ENCODE assay signal across 13 cellular contexts in the genomic region with DNA sequence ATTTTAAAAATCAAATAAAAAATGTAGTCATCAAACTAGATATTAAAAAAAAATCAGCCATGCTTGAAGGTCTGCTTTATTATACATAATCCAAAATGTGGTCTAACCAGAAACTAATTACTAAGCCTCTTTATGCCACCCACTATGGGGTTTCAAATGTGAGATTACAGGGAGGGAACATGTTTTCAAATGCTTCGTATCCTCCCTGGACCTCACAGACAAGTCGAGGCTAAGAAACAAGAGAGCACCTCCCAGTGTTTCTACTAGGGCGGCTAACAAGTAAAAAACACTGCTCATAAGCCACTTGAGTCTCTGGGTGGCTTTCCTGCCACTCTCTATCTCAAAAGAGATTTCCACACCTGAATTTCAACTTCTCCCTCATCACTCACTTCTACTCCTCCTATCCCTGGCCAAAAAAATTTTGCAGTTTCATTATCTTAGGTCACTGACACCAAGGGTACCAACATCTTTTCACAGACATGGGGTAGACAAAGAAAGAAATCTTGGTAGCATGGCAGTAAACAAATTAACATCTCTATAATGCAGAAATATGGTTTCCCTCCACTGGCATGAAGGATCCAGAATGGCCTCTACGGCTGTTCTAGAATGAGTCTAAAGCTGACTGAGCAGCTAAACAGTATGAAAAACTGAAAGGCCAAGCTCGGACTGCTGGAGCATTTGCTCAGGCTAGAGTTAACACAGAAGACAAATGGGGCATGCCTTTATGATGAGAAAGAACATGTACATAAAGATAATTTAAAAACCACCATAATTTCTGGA. TPM values are rescaled to one million over a fixed set of nuclear protein-coding genes. Genes with fewer than 3 reads are reported as not detected.
A peak's percentile ranks its signal among the peaks of the same experiment; 100 is the strongest.
DNase-seq lines count a peak whose midpoint lies in the region; ATAC-seq lines count a peak whose summit lies in the region.
"Had no signal": no experiment of that assay in that cellular context is flagged by ENCODE, and none has a peak within 500 bp of the region (broad histone marks: within the 10 kb centered on the region; RNA-seq: fewer than 3 reads in every experiment).

No MANE protein-coding gene starts in this region.

- H3K27me3 ChIP-seq in iPS-20b (ENCODE audit: insufficient read depth, low read length), result no peaks in the 10 kb centered on the region

- peaks cover 30% of the 10 kb centered on the region for H3K36me3 Mint-ChIP-seq in T-helper 1 cell treated with Interleukin-12 subunit alpha and Interleukin-12 subunit beta and Interleukin-4 antibody, amounts not matched to agents 30 μg/mL and 1 μg/mL, for 36 hours (ENCODE audit: low read depth)
- H3K36me3 Mint-ChIP-seq in activated naive CD8-positive, alpha-beta T cell treated with anti-CD3 and anti-CD28 coated beads, Interleukin-2, amount 10 ng/mL, durations not matched to agents 7 days and 5 days, result peaks cover 16% of the 10 kb centered on the region
- H3K36me3 Mint-ChIP-seq in stimulated activated naive CD8-positive, alpha-beta T cell treated with anti-CD3 and anti-CD28 coated beads, Interleukin-15, Interleukin-2, amounts not matched to agents 100 ng/mL and 50 ng/mL, for 24 hours (ENCODE audit: low read depth), result peaks cover 77% of the 10 kb centered on the region

- H3K9me3 ChIP-seq in iPS-20b (ENCODE audit: insufficient read depth, low read depth, low read length), result no peaks in the 10 kb centered on the region

- DNase-seq in T-helper 1 cell (no peak), NAMALWA (ENCODE audit: low spot score) (no peak)
- DNase-seq in activated naive CD8-positive, alpha-beta T cell treated with anti-CD3 and anti-CD28 coated beads, Interleukin-2, amount 10 ng/mL, durations not matched to agents 7 days and 5 days, result no peak
- DNase-seq: 8988T; GDM1; SHP77 treated with DMSO at 0.1 percent for 48 hours; stimulated activated CD4-positive, alpha-beta T cell treated with anti-CD3 and anti-CD28 coated beads, Interleukin-12 subunit alpha, Interleukin-12 subunit beta, amount 100 ng/mL, for 4 hours had no signal

- no peak overlapping the region for H3K4me3 Mint-ChIP-seq in T-helper 1 cell treated with Interleukin-12 subunit alpha and Interleukin-12 subunit beta and Interleukin-4 antibody, amounts not matched to agents 30 μg/mL and 1 μg/mL, for 36 hours
- no peak overlapping the region for H3K4me3 Mint-ChIP-seq in activated naive CD8-positive, alpha-beta T cell treated with anti-CD3 and anti-CD28 coated beads, Interleukin-2, amount 10 ng/mL, durations not matched to agents 7 days and 5 days
- peak overlapping the region; percentile 2 for H3K4me3 Mint-ChIP-seq in stimulated activated naive CD8-positive, alpha-beta T cell treated with anti-CD3 and anti-CD28 coated beads, Interleukin-15, Interleukin-2, amounts not matched to agents 100 ng/mL and 50 ng/mL, for 24 hours
- H3K4me3 Mint-ChIP-seq: dendritic cell treated with granulocyte-macrophage colony-stimulating factor and Interleukin-4, amounts not matched to agents 40 ng/mL and 50 ng/mL, for 4 days had no signal

- no peak overlapping the region for H3K4me3 ChIP-seq in iPS-20b (ENCODE audit: low read length)

- no peaks in the 10 kb centered on the region for H3K9me3 Mint-ChIP-seq in T-helper 1 cell treated with Interleukin-12 subunit alpha and Interleukin-12 subunit beta and Interleukin-4 antibody, amounts not matched to agents 30 μg/mL and 1 μg/mL, for 36 hours
- no peaks in the 10 kb centered on the region for H3K9me3 Mint-ChIP-seq in activated naive CD8-positive, alpha-beta T cell treated with anti-CD3 and anti-CD28 coated beads, Interleukin-2, amount 10 ng/mL, durations not matched to agents 7 days and 5 days
- no peaks in the 10 kb centered on the region for H3K9me3 Mint-ChIP-seq in stimulated activated naive CD8-positive, alpha-beta T cell treated with anti-CD3 and anti-CD28 coated beads, Interleukin-15, Interleukin-2, amounts not matched to agents 100 ng/mL and 50 ng/mL, for 24 hours
- H3K9me3 Mint-ChIP-seq: dendritic cell treated with granulocyte-macrophage colony-stimulating factor and Interleukin-4, amounts not matched to agents 40 ng/mL and 50 ng/mL, for 4 days had no signal

- no peak for ATAC-seq in activated naive CD8-positive, alpha-beta T cell treated with anti-CD3 and anti-CD28 coated beads, Interleukin-2, amount 10 ng/mL, durations not matched to agents 7 days and 5 days (ENCODE audit: low read depth)
- ATAC-seq in HG03354 (IDR thresholded peaks at IDR 0.05; ENCODE audit: poor library complexity, severe bottlenecking, unreplicated experiment), result no peak
- ATAC-seq in GM18502 (IDR thresholded peaks at IDR 0.05; ENCODE audit: poor library complexity, unreplicated experiment), result no peak

- peaks cover 35% of the 10 kb centered on the region for H3K4me1 Mint-ChIP-seq in T-helper 1 cell treated with Interleukin-12 subunit alpha and Interleukin-12 subunit beta and Interleukin-4 antibody, amounts not matched to agents 30 μg/mL and 1 μg/mL, for 36 hours (ENCODE audit: low read depth)
- peaks cover 17% of the 10 kb centered on the region for H3K4me1 Mint-ChIP-seq in activated naive CD8-positive, alpha-beta T cell treated with anti-CD3 and anti-CD28 coated beads, Interleukin-2, amount 10 ng/mL, durations not matched to agents 7 days and 5 days
- peaks cover 52% of the 10 kb centered on the region for H3K4me1 Mint-ChIP-seq in stimulated activated naive CD8-positive, alpha-beta T cell treated with anti-CD3 and anti-CD28 coated beads, Interleukin-15, Interleukin-2, amounts not matched to agents 100 ng/mL and 50 ng/mL, for 24 hours (ENCODE audit: low read depth)

- peaks cover 72% of the 10 kb centered on the region for H3K36me3 ChIP-seq in iPS-20b (ENCODE audit: insufficient read depth, low read depth, low read length)

- H3K27ac Mint-ChIP-seq in T-helper 1 cell treated with Interleukin-12 subunit alpha and Interleukin-12 subunit beta and Interleukin-4 antibody, amounts not matched to agents 30 μg/mL and 1 μg/mL, for 36 hours, result peak overlapping the region; percentile 17
- H3K27ac Mint-ChIP-seq in activated naive CD8-positive, alpha-beta T cell treated with anti-CD3 and anti-CD28 coated beads, Interleukin-2, amount 10 ng/mL, durations not matched to agents 7 days and 5 days, result peak overlapping the region; percentile 42
- H3K27ac Mint-ChIP-seq in stimulated activated naive CD8-positive, alpha-beta T cell treated with anti-CD3 and anti-CD28 coated beads, Interleukin-15, Interleukin-2, amounts not matched to agents 100 ng/mL and 50 ng/mL, for 24 hours, result peak overlapping the region; percentile 72
- H3K27ac Mint-ChIP-seq: dendritic cell treated with granulocyte-macrophage colony-stimulating factor and Interleukin-4, amounts not matched to agents 40 ng/mL and 50 ng/mL, for 4 days had no signal

- POLR2A ChIA-PET in activated naive CD8-positive, alpha-beta T cell treated with anti-CD3 and anti-CD28 coated beads, Interleukin-2, amount 10 ng/mL, durations not matched to agents 7 days and 5 days (lab: Charles Lee), result interaction anchor here (1.1 kb wide), 1 partner anchor 8 kb away, joined by 3 read pairs; no protein-coding TSS in a partner anchor

- no peak overlapping the region for H3K27ac ChIP-seq in iPS-20b (ENCODE audit: low read length)

- H3K27me3 Mint-ChIP-seq in T-helper 1 cell treated with Interleukin-12 subunit alpha and Interleukin-12 subunit beta and Interleukin-4 antibody, amounts not matched to agents 30 μg/mL and 1 μg/mL, for 36 hours (ENCODE audit: low read depth), result no peaks in the 10 kb centered on the region
- no peaks in the 10 kb centered on the region for H3K27me3 Mint-ChIP-seq in activated naive CD8-positive, alpha-beta T cell treated with anti-CD3 and anti-CD28 coated beads, Interleukin-2, amount 10 ng/mL, durations not matched to agents 7 days and 5 days
- no peaks in the 10 kb centered on the region for H3K27me3 Mint-ChIP-seq in stimulated activated naive CD8-positive, alpha-beta T cell treated with anti-CD3 and anti-CD28 coated beads, Interleukin-15, Interleukin-2, amounts not matched to agents 100 ng/mL and 50 ng/mL, for 24 hours
- H3K27me3 Mint-ChIP-seq: dendritic cell treated with granulocyte-macrophage colony-stimulating factor and Interleukin-4, amounts not matched to agents 40 ng/mL and 50 ng/mL, for 4 days had no signal

- H3K4me1 ChIP-seq in iPS-20b (ENCODE audit: insufficient read depth, low read length), result peaks cover 9% of the 10 kb centered on the region; the same call in 1 of the 2 replicates

- 0 out of 2 replicates have a peak overlapping the region, but pooled peaks have one; percentile 14 for H3K9ac ChIP-seq in iPS-20b (ENCODE audit: low read depth, low read length)

RNA-seq across cellular contexts. Expression of a gene that starts 50.9 kb away (rescaled TPM):
- total RNA-seq in activated naive CD8-positive, alpha-beta T cell treated with anti-CD3 and anti-CD28 coated beads, Interleukin-2, amount 10 ng/mL, durations not matched to agents 7 days and 5 days, result 10 to 100 TPM; 73.3 to 78.4 TPM

Comparison
In these comparisons a context has a peak if more than half of its experiments do, and no peak if none do; other contexts are left out.
1. H3K27ac Mint-ChIP-seq: peak in every context shown above with its lines; median percentile 72 in stimulated activated naive CD8-positive, alpha-beta T cell treated with anti-CD3 and anti-CD28 coated beads, Interleukin-15, Interleukin-2, amounts not matched to agents 100 ng/mL and 50 ng/mL, for 24 hours; 42 in activated naive CD8-positive, alpha-beta T cell treated with anti-CD3 and anti-CD28 coated beads, Interleukin-2, amount 10 ng/mL, durations not matched to agents 7 days and 5 days; 17 in T-helper 1 cell treated with Interleukin-12 subunit alpha and Interleukin-12 subunit beta and Interleukin-4 antibody, amounts not matched to agents 30 μg/mL and 1 μg/mL, for 36 hours.